ENCODE assay signal across 9 cellular contexts in the genomic region with DNA sequence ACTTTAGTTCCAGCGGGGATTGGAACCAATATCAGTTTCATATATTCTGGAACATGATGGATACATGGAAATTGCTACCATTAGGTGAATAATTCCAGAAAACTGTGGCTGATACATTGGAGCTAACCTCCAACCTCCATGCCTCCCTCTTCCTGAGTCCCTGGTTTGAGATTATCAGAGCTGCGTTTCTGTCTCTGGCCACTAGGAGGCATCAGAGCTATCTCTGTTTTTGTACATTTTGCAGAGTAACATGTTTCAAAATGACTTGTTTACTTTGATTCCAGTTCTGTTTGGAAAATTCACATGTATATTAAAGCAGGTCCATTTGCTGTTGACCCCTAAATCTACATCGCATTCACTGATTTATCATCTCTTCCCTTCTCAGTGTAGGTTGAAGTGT. TPM values are rescaled to one million over a fixed set of nuclear protein-coding genes. Genes with fewer than 3 reads are reported as not detected.
DNase-seq lines count a peak whose midpoint lies in the region; ATAC-seq and TF ChIP-seq lines count a peak whose summit lies in the region.
"Had no signal": no experiment of that assay in that cellular context is flagged by ENCODE, and none has a peak within 500 bp of the region (broad histone marks: within the 10 kb centered on the region; RNA-seq: fewer than 3 reads in every experiment).

No MANE protein-coding gene starts in this region.

- no peak overlapping the region for H3K4me3 Mint-ChIP-seq in immature natural killer cell

- no peaks in the 10 kb centered on the region for H3K27me3 Mint-ChIP-seq in immature natural killer cell (ENCODE audit: low read depth in 3 of 3)

- 40 to 54% methylated on average over 3 of the region's 3 CpGs for WGBS in aorta, 2 donors

- H3K27ac Mint-ChIP-seq in immature natural killer cell: no peak overlapping the region

- H3K4me3 ChIP-seq in aorta (ENCODE audit: low read length in 2 of 2): no peak overlapping the region

- intact Hi-C loops in aorta (cut with DNase I): no loop called here

- no peaks in the 10 kb centered on the region for H3K4me1 Mint-ChIP-seq in immature natural killer cell

- DNase-seq in NCI-H1694 treated with DMSO at 0.1 percent for 48 hours (lab: John Stamatoyannopoulos, UW) (peak; percentile 10), immature natural killer cell (peak; percentile 8 to 20 (median 17)), aorta (no peak)
- peak; percentile 19 for DNase-seq in activated naive CD4-positive, alpha-beta T cell treated with anti-CD3 and anti-CD28 coated beads, Interleukin-2, amount 50 U/mL, for 16 hours
- peak in 4 of 6 experiments; percentile 1 to 22 (median 6) for DNase-seq in stimulated activated naive CD4-positive, alpha-beta T cell (lab: John Stamatoyannopoulos, UW)

- no peaks in the 10 kb centered on the region for H3K9me3 Mint-ChIP-seq in immature natural killer cell

- H3K36me3 ChIP-seq in aorta (ENCODE audit: control insufficient read depth in 1 of 2, insufficient read depth in 2 of 2, low read length in 1 of 2): no peaks in the 10 kb centered on the region

- TF ChIP-seq CTCF in C4-2B (conservative IDR thresholded peaks at IDR 0.05): peak; percentile 72

- no peaks in the 10 kb centered on the region for H3K4me1 ChIP-seq in aorta (ENCODE audit: control insufficient read depth in 1 of 2, insufficient read depth in 2 of 2, low read length in 2 of 2)

- H3K27ac ChIP-seq in C4-2B: no peak overlapping the region
- no peak overlapping the region for H3K27ac ChIP-seq in aorta (ENCODE audit: low read depth in 1 of 2, low read length in 2 of 2)

- ATAC-seq in GM18498 (IDR thresholded peaks at IDR 0.05; ENCODE audit: unreplicated experiment) (peak; percentile 54), GM21825 (IDR thresholded peaks at IDR 0.05; ENCODE audit: unreplicated experiment) (no peak), aorta (ENCODE audit: low FRiP score) (no peak)

- no peaks in the 10 kb centered on the region for H3K9me3 ChIP-seq in aorta (ENCODE audit: control insufficient read depth, low read length)

- H3K36me3 Mint-ChIP-seq in immature natural killer cell: no peaks in the 10 kb centered on the region

- no peaks in the 10 kb centered on the region for H3K27me3 ChIP-seq in aorta (ENCODE audit: control insufficient read depth in 1 of 2, insufficient read depth in 2 of 2, low read length in 1 of 2)

RNA-seq across cellular contexts. Expression of a gene that starts 2.4 kb away (rescaled TPM):
- polyA plus RNA-seq in immature natural killer cell (not detected), aorta (under 1 TPM in 1 of 2 donors, not detected in 1; 0.18 TPM)
- 1 to 10 TPM; 1.1 to 2.9 TPM for total RNA-seq in aorta
- polyA plus RNA-seq: urinary bladder had no signal

Comparison
In these comparisons a context has a peak if more than half of its experiments do, and no peak if none do; other contexts are left out.
1. DNase-seq: peak in NCI-H1694 treated with DMSO at 0.1 percent for 48 hours (single experiment), activated naive CD4-positive, alpha-beta T cell treated with anti-CD3 and anti-CD28 coated beads, Interleukin-2, amount 50 U/mL, for 16 hours (single experiment), immature natural killer cell (3 of 3) and stimulated activated naive CD4-positive, alpha-beta T cell (4 of 6); none in aorta (0 of 2).